ENCODE assay signal across 20 cellular contexts in the genomic region with DNA sequence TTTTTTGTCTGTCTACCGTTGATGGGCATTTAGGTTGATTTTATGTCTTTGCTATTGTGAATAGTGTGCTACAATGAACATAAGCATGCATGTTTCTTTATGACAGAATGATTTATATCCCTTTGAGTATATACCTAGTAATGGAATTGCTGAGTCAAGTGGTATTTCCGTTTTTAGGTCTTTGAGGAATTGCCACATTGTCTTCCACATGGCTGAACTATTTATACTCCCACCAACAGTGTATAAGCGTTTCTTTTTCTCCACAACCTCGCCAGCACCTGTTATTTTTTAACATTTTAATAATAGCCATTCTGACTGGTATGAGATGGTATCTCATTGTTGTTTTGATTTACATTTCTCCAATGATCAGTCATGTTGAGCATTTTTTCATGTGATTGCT.
DNase-seq lines count a peak whose midpoint lies in the region; ATAC-seq and TF ChIP-seq lines count a peak whose summit lies in the region.
"Had no signal": no experiment of that assay in that cellular context is flagged by ENCODE, and none has a peak within 500 bp of the region (broad histone marks: within the 10 kb centered on the region; RNA-seq: fewer than 3 reads in every experiment).

No MANE protein-coding gene starts in this region.

- intact Hi-C loops in heart left ventricle (cut with DNase I), result no loop called here
- intact Hi-C loops in Right ventricle myocardium inferior (cut with DNase I), result no loop called here

- 45 to 60% (median 55%) methylated on average over 4 of the region's 4 CpGs for WGBS in heart left ventricle, 4 donors
- WGBS in tibial nerve, 2 donors, result 53 to 60% methylated on average over 4 of the region's 4 CpGs

- H3K4me3 ChIP-seq in heart left ventricle, result no peak overlapping the region
- no peak overlapping the region for H3K4me3 ChIP-seq in tibial nerve

- DNase-seq in heart left ventricle (no peak), Right ventricle myocardium inferior (ENCODE audit: missing footprints) (no peak), astrocyte of the hippocampus (ENCODE audit: low read depth, low spot score) (peak; percentile 37), glomerular endothelial cell (ENCODE audit: extremely low read depth, low read depth, low spot score) (peak; percentile 87), tibial nerve (ENCODE audit: low spot score in 2 of 2) (no peak), NCI-H2029 (lab: John Stamatoyannopoulos, UW) (no peak)
- DNase-seq in activated naive CD4-positive, alpha-beta T cell treated with Interleukin-2 at 50 U/mL for 16 hours, result no peak
- DNase-seq: activated effector memory CD4-positive, alpha-beta T cell treated with anti-CD3 and anti-CD28 coated beads, Interleukin-2, amount 50 U/mL, for 16 hours; aorta; CD4-positive, CD25-positive, alpha-beta regulatory T cell; DMS79 treated with DMSO at 0.1 percent for 48 hours; left ventricle myocardium superior; NCI-H1105 treated with DMSO at 0.1 percent for 48 hours; NK-92 treated with Interleukin-12 subunit alpha and Interleukin-12 subunit beta, amount 100 ng/mL, for 24 hours; posterior cingulate gyrus; SHP77 treated with DMSO at 0.1 percent for 48 hours; stimulated activated CD4-positive, alpha-beta T cell treated with anti-CD3 and anti-CD28 coated beads, Interleukin-12 subunit alpha, Interleukin-12 subunit beta, amount 100 ng/mL, for 4 hours; T-helper 9 cell had no signal

- peak overlapping the region in 8 of 12 donors; percentile 34 to 60 (median 48) for H3K27ac ChIP-seq in heart left ventricle
- peak overlapping the region in 3 of 4 donors; percentile 44 to 79 (median 76) for H3K27ac ChIP-seq in tibial nerve

- H3K36me3 ChIP-seq in heart left ventricle, result no peaks in the 10 kb centered on the region
- H3K36me3 ChIP-seq in tibial nerve, result peaks cover 0 to 3% (median 0%) of the 10 kb centered on the region in 3 donors

- TF ChIP-seq EP300 in tibial nerve (IDR thresholded peaks at IDR 0.05), result no peak

- TF ChIP-seq POLR2A in heart left ventricle (IDR thresholded peaks at IDR 0.05) (no peak), tibial nerve (IDR thresholded peaks at IDR 0.05) (no peak)

- H3K27me3 ChIP-seq in heart left ventricle (no peaks in the 10 kb centered on the region), tibial nerve (no peaks in the 10 kb centered on the region)

- no peak for ATAC-seq in heart left ventricle
- ATAC-seq in Right ventricle myocardium inferior, result no peak
- no peak for ATAC-seq in GM21723 (IDR thresholded peaks at IDR 0.05; ENCODE audit: unreplicated experiment)
- ATAC-seq: left ventricle myocardium superior; stimulated activated memory B cell treated with anti-CD40 and anti-IgM and Interleukin-4, amounts not matched to agents 10 μg/mL and 1 μg/mL and 100 μg/mL, for 72 hours had no signal

- no peak for TF ChIP-seq CTCF in heart left ventricle (IDR thresholded peaks at IDR 0.05)
- no peak for TF ChIP-seq CTCF in tibial nerve (IDR thresholded peaks at IDR 0.05)

- H3K4me1 ChIP-seq in heart left ventricle (peaks cover 4 to 22% (median 16%) of the 10 kb centered on the region in 12 donors), tibial nerve (peaks cover 0 to 30% (median 10%) of the 10 kb centered on the region in 4 donors)

- peaks cover 0 to 19% (median 8%) of the 10 kb centered on the region in 12 donors for H3K9me3 ChIP-seq in heart left ventricle
- H3K9me3 ChIP-seq in tibial nerve, result peaks cover 0 to 20% (median 2%) of the 10 kb centered on the region in 4 donors

Comparison
In these comparisons a context has a peak if more than half of its experiments do, and no peak if none do; other contexts are left out.
1. DNase-seq: peak in astrocyte of the hippocampus (single experiment) and glomerular endothelial cell (single experiment); none in heart left ventricle (0 of 5), Right ventricle myocardium inferior (single experiment), tibial nerve (0 of 2), activated naive CD4-positive, alpha-beta T cell treated with Interleukin-2 at 50 U/mL for 16 hours (single experiment) and NCI-H2029 (single experiment).